Comparison of ENCODE assay signal across 12 cellular contexts in genomic region chr1:25688390-25689119, GRCh38.
DNase-seq lines count a peak whose midpoint lies in the region; ATAC-seq and TF ChIP-seq lines count a peak whose summit lies in the region.
"Had no signal": no experiment of that assay in that cellular context is flagged by ENCODE, and none has a peak within 500 bp of the region (broad histone marks: within the 10 kb centered on the region; RNA-seq: fewer than 3 reads in every experiment).

No MANE protein-coding gene starts in this region.

- ATAC-seq in gastroesophageal sphincter (peak; percentile 61), gastrocnemius medialis (peak; percentile 78 to 79)
- ATAC-seq: stimulated activated effector memory CD8-positive, alpha-beta T cell treated with anti-CD3 and anti-CD28 coated beads, Interleukin-12 subunit alpha, Interleukin-12 subunit beta, amount 100 ng/mL, for 72 hours had no signal

- CTCF ChIA-PET in SK-N-SH (lab: Yijun Ruan, JAX), result interaction anchor here (0.9 to 1.8 kb wide), 2 partner anchors 69 to 70 kb away, joined by 3 to 8 read pairs; no protein-coding TSS in a partner anchor

- no peaks in the 10 kb centered on the region for H3K9me2 ChIP-seq in SK-N-SH

- H3K27me3 Mint-ChIP-seq in endothelial cell (ENCODE audit: unreplicated experiment), result peaks cover 5% of the 10 kb centered on the region

- H3K36me3 ChIP-seq in SK-N-SH (replicated peaks in 1 of 2; ENCODE audit: control insufficient read depth in 1 of 2, insufficient read depth in 2 of 2, low read length in 1 of 2), result no peaks in the 10 kb centered on the region
- H3K36me3 ChIP-seq in gastroesophageal sphincter, result no peaks in the 10 kb centered on the region
- no peaks in the 10 kb centered on the region for H3K36me3 ChIP-seq in gastrocnemius medialis
- H3K36me3 ChIP-seq in HAP-1 (replicated peaks), result no peaks in the 10 kb centered on the region

- no peaks in the 10 kb centered on the region for H3K4me1 Mint-ChIP-seq in endothelial cell (ENCODE audit: unreplicated experiment)
- H3K4me1 Mint-ChIP-seq: stimulated activated effector memory CD8-positive, alpha-beta T cell treated with anti-CD3 and anti-CD28 coated beads, Interleukin-12 subunit alpha, Interleukin-12 subunit beta, amount 100 ng/mL, for 72 hours had no signal

- H3F3A ChIP-seq in SK-N-SH (replicated peaks; ENCODE audit: insufficient read depth), result no peaks in the 10 kb centered on the region

- TF ChIP-seq POLR2A in gastroesophageal sphincter (IDR thresholded peaks at IDR 0.05) (no peak), gastrocnemius medialis (IDR thresholded peaks at IDR 0.05) (no peak)

- H3K9me3 Mint-ChIP-seq in endothelial cell (ENCODE audit: unreplicated experiment), result no peaks in the 10 kb centered on the region
- H3K9me3 Mint-ChIP-seq: stimulated activated effector memory CD8-positive, alpha-beta T cell treated with anti-CD3 and anti-CD28 coated beads, Interleukin-12 subunit alpha, Interleukin-12 subunit beta, amount 100 ng/mL, for 72 hours had no signal

- TF ChIP-seq RAD21 in SK-N-SH (IDR thresholded peaks at IDR 0.05; ENCODE audit: low read length), result no peak

- no peak overlapping the region for H3K4me3 Mint-ChIP-seq in endothelial cell (ENCODE audit: unreplicated experiment)
- H3K4me3 Mint-ChIP-seq: stimulated activated effector memory CD8-positive, alpha-beta T cell treated with anti-CD3 and anti-CD28 coated beads, Interleukin-12 subunit alpha, Interleukin-12 subunit beta, amount 100 ng/mL, for 72 hours had no signal

- H3K27ac ChIP-seq in SK-N-SH (ENCODE audit: low read depth in 2 of 2, low read length in 1 of 2), result peak overlapping the region in 1 of 2 experiments; percentile 17; a peak in 2 of 4 replicates
- H3K27ac ChIP-seq in gastroesophageal sphincter, result peak overlapping the region in 3 of 4 donors; percentile 43 to 66 (median 63)
- H3K27ac ChIP-seq in gastrocnemius medialis, result peak overlapping the region; percentile 33 to 65 (median 57)

- no peak overlapping the region for H3K4me2 ChIP-seq in SK-N-SH

- H3K27me3 ChIP-seq in SK-N-SH (ENCODE audit: insufficient read depth) (no peaks in the 10 kb centered on the region; the same call in 1 of the 2 replicates), gastroesophageal sphincter (no peaks in the 10 kb centered on the region), gastrocnemius medialis (no peaks in the 10 kb centered on the region), HAP-1 (ENCODE audit: low read depth) (no peaks in the 10 kb centered on the region)

- DNase-seq in EH (ENCODE audit: low read depth), result peak; percentile 79
- DNase-seq in SK-N-SH, result peak; percentile 59
- peak; percentile 58 to 82 for DNase-seq in gastrocnemius medialis
- DNase-seq in HAP-1 (ENCODE audit: low spot score in 2 of 2), result no peak
- no peak for DNase-seq in endothelial cell (ENCODE audit: low spot score)
- DNase-seq in HuH-7.5 (ENCODE audit: low spot score), result no peak
- no peak for DNase-seq in COLO829 (ENCODE audit: low spot score)
- DNase-seq: activated effector memory CD4-positive, alpha-beta T cell treated with Interleukin-2 at 50 U/mL for 16 hours; NCI-H345; SHP77 had no signal

- TF ChIP-seq CTCF in SK-N-SH (IDR thresholded peaks at IDR 0.05) (no peak), gastroesophageal sphincter (IDR thresholded peaks at IDR 0.05) (no peak), gastrocnemius medialis (IDR thresholded peaks at IDR 0.05 in 4 of 5, conservative IDR thresholded peaks at IDR 0.05 in 1 of 5) (no peak), endothelial cell (IDR thresholded peaks at IDR 0.05; ENCODE audit: unreplicated experiment) (no peak)

- in situ Hi-C loops in gastrocnemius medialis (cut with MboI; ENCODE audit: low sequenced_read_pairs in 4 of 4), result no loop called here
- in situ Hi-C loops in HAP-1 (cut with MboI; ENCODE audit: low sequenced_read_pairs), result no loop called here

- H3K9ac ChIP-seq in SK-N-SH, result no peak overlapping the region

- no peak overlapping the region for H2AFZ ChIP-seq in SK-N-SH (ENCODE audit: low read depth)

- H3K27ac Mint-ChIP-seq in endothelial cell (ENCODE audit: unreplicated experiment), result no peak overlapping the region
- H3K27ac Mint-ChIP-seq: stimulated activated effector memory CD8-positive, alpha-beta T cell treated with anti-CD3 and anti-CD28 coated beads, Interleukin-12 subunit alpha, Interleukin-12 subunit beta, amount 100 ng/mL, for 72 hours had no signal

- peaks cover 4% of the 10 kb centered on the region for H3K36me3 Mint-ChIP-seq in endothelial cell (ENCODE audit: low read depth, unreplicated experiment)
- H3K36me3 Mint-ChIP-seq: stimulated activated effector memory CD8-positive, alpha-beta T cell treated with anti-CD3 and anti-CD28 coated beads, Interleukin-12 subunit alpha, Interleukin-12 subunit beta, amount 100 ng/mL, for 72 hours had no signal

- no peaks in the 10 kb centered on the region for H3K9me3 ChIP-seq in SK-N-SH
- no peaks in the 10 kb centered on the region for H3K9me3 ChIP-seq in gastroesophageal sphincter
- no peaks in the 10 kb centered on the region for H3K9me3 ChIP-seq in gastrocnemius medialis
- H3K9me3 ChIP-seq in HAP-1, result no peaks in the 10 kb centered on the region

- POLR2A ChIA-PET in SK-N-SH (lab: Yijun Ruan, JAX), result interaction anchor here (0.7 kb wide), 1 partner anchor 21 kb away, joined by 3 read pairs; no protein-coding TSS in a partner anchor

- TF ChIP-seq EP300 in SK-N-SH (IDR thresholded peaks at IDR 0.05; ENCODE audit: borderline replicate concordance in 1 of 2, low read depth in 1 of 2, low read length in 1 of 2) (no peak), gastroesophageal sphincter (IDR thresholded peaks at IDR 0.05) (no peak)

- 45% methylated on average over 6 of the region's 9 CpGs for WGBS in SK-N-SH (ENCODE audit: low lambda C conversion rate)
- WGBS in gastroesophageal sphincter (ENCODE audit: low coverage in 1 of 2), 2 donors, result 45% methylated on average over 6 of the region's 9 CpGs; no CpG with 5 or more reads in 1 of the 2 donors

- H3K4me1 ChIP-seq in SK-N-SH (ENCODE audit: control insufficient read depth in 1 of 2, insufficient read depth in 2 of 2, low read depth in 1 of 2, low read length in 1 of 2) (peaks cover 7 to 12% of the 10 kb centered on the region in 2 experiments; a peak in 3 of 4 replicates), gastroesophageal sphincter (peaks cover 0 to 64% (median 8%) of the 10 kb centered on the region in 3 donors), gastrocnemius medialis (peaks cover 20 to 29% of the 10 kb centered on the region in 2 donors), HAP-1 (no peaks in the 10 kb centered on the region)

- intact Hi-C loops in gastrocnemius medialis (cut with DNase I; ENCODE audit: low total_unique reads), result no loop called here

- no peaks in the 10 kb centered on the region for H4K20me1 ChIP-seq in SK-N-SH (ENCODE audit: insufficient read depth)

- H3K4me3 ChIP-seq in SK-N-SH (ENCODE audit: low read depth in 2 of 2, low read length in 1 of 2) (no peak overlapping the region), gastroesophageal sphincter (no peak overlapping the region), gastrocnemius medialis (no peak overlapping the region), HAP-1 (no peak overlapping the region)

- H3K79me2 ChIP-seq in SK-N-SH (ENCODE audit: insufficient read depth), result no peaks in the 10 kb centered on the region

TF ChIP-seq in SK-N-SH, 30 proteins besides CTCF, POLR2A, EP300 and RAD21:
- TF ChIP-seq PBX3 (IDR thresholded peaks at IDR 0.05) (0 out of 2 replicates have a peak, but pooled peaks have one; percentile 5), RFX5 (IDR thresholded peaks at IDR 0.05; ENCODE audit: low read length) (no peak)

Comparison
In these comparisons a context has a peak if more than half of its experiments do, and no peak if none do; other contexts are left out.
1. DNase-seq: peak in EH (single experiment), SK-N-SH (single experiment) and gastrocnemius medialis (2 of 2); none in HAP-1 (0 of 2), endothelial cell (single experiment), HuH-7.5 (single experiment) and COLO829 (single experiment).